ENCODE assay signal across 18 cellular contexts in genomic region chr6:87965806-87966205, GRCh38.
"Had no signal": no experiment of that assay in that cellular context is flagged by ENCODE, and none has a peak within 500 bp of the region (broad histone marks: within the 10 kb centered on the region; RNA-seq: fewer than 3 reads in every experiment).

No MANE protein-coding gene starts in this region.

- H3K4me3 Mint-ChIP-seq: mesothelial cell of epicardium; natural killer cell treated with Interleukin-12 subunit alpha and Interleukin-12 subunit beta and Interleukin-15 and Interleukin-18, amount 100 ng/mL, for 72 hours; neural progenitor cell; type B pancreatic cell had no signal

- H3K27ac Mint-ChIP-seq: mesothelial cell of epicardium; natural killer cell treated with Interleukin-12 subunit alpha and Interleukin-12 subunit beta and Interleukin-15 and Interleukin-18, amount 100 ng/mL, for 72 hours; neural progenitor cell; type B pancreatic cell had no signal

- H3K4me1 Mint-ChIP-seq: mesothelial cell of epicardium had no signal

- H3K36me3 Mint-ChIP-seq: mesothelial cell of epicardium; natural killer cell treated with Interleukin-12 subunit alpha and Interleukin-12 subunit beta and Interleukin-15 and Interleukin-18, amount 100 ng/mL, for 72 hours; neural progenitor cell; type B pancreatic cell had no signal

- H3K9me3 Mint-ChIP-seq: natural killer cell treated with Interleukin-12 subunit alpha and Interleukin-12 subunit beta and Interleukin-15 and Interleukin-18, amount 100 ng/mL, for 72 hours; type B pancreatic cell had no signal

- H3K27ac ChIP-seq: heart right ventricle, neural progenitor cell, ovary, right atrium auricular region, sigmoid colon, skin epidermis had no signal

- H3K36me3 ChIP-seq: heart right ventricle, neural progenitor cell, ovary, right atrium auricular region, sigmoid colon had no signal

- H3K4me1 ChIP-seq: neural progenitor cell had no signal

- DNase-seq: effector memory CD4-positive, alpha-beta T cell; heart right ventricle; islet precursor cell; mammary epithelial cell; nucleus accumbens; ovary; sigmoid colon; stimulated activated CD4-positive, alpha-beta T cell treated with anti-CD3 and anti-CD28 coated beads, Interleukin-12 subunit alpha, Interleukin-12 subunit beta, amount 100 ng/mL, for 4 hours; stimulated activated CD4-positive, alpha-beta T cell treated with anti-CD3 and anti-CD28 coated beads, Interleukin-2, amount 100 ng/mL, for 48 hours; stimulated activated naive CD4-positive, alpha-beta T cell treated with Interleukin-2 at 50 U/mL for 16 hours had no signal

- H3K4me3 ChIP-seq: heart right ventricle, neural progenitor cell, ovary, right atrium auricular region, sigmoid colon, skin epidermis had no signal

- H2AFZ ChIP-seq: neural progenitor cell had no signal

- H3K9me3 ChIP-seq: heart right ventricle, ovary, right atrium auricular region, sigmoid colon had no signal

- H3K4me2 ChIP-seq: neural progenitor cell had no signal

- ATAC-seq: esophagus mucosa; heart right ventricle; left lobe of liver; natural killer cell treated with Interleukin-12 subunit alpha and Interleukin-12 subunit beta and Interleukin-15 and Interleukin-18, amount 100 ng/mL, for 72 hours had no signal
